ENCODE assay signal across 8 cellular contexts in genomic region chr22:20418211-20418788, GRCh38. TPM values are rescaled to one million over a fixed set of nuclear protein-coding genes. Genes with fewer than 3 reads are reported as not detected.
DNase-seq lines count a peak whose midpoint lies in the region; ATAC-seq and TF ChIP-seq lines count a peak whose summit lies in the region.

No MANE protein-coding gene starts in this region.

- H3K27me3 ChIP-seq in colonic mucosa: no peaks in the 10 kb centered on the region

- TF ChIP-seq CTCF in 22Rv1 (IDR thresholded peaks at IDR 0.05) (peak; percentile 94), GM13976 (IDR thresholded peaks at IDR 0.05; ENCODE audit: borderline replicate concordance, control extremely low read depth, extremely low read depth, insufficient read depth, missing control alignments) (peak; percentile 73), colonic mucosa (IDR thresholded peaks at IDR 0.05) (peak; percentile 80)

- in situ Hi-C loops in GM13976 (cut with MboI; ENCODE audit: low sequenced_read_pairs, unreplicated experiment): no loop called here

- H3K9me3 ChIP-seq in colonic mucosa: no peaks in the 10 kb centered on the region

- no peak for ATAC-seq in HG03097 (IDR thresholded peaks at IDR 0.05; ENCODE audit: low FRiP score, unreplicated experiment)

- peak overlapping the region in 1 of 2 donors; percentile 28 for H3K9ac ChIP-seq in colonic mucosa (ENCODE audit: low read depth in 2 of 2, low read length in 2 of 2)

- intact Hi-C loops in colonic mucosa (cut with DNase I): loop anchor here (2.0 to 10.0 kb wide), 2 partner anchors 39 to 157 kb away; no protein-coding TSS in a partner anchor

- H3K4me1 ChIP-seq in colonic mucosa: peaks cover 7% of the 10 kb centered on the region

- DNase-seq in GM13976 (ENCODE audit: low spot score) (peak; percentile 88), NCI-H345 treated with DMSO at 0.1 percent for 48 hours (lab: John Stamatoyannopoulos, UW; ENCODE audit: unreplicated experiment) (peak; percentile 44), colonic mucosa (peak; percentile 57), left kidney (ENCODE audit: low read depth, low spot score) (peak; percentile 87)
- peak; percentile 66 to 70 for DNase-seq in activated CD4-positive, alpha-beta T cell treated with anti-CD3 and anti-CD28 coated beads for 4 hours
- peak; percentile 64 to 67 for DNase-seq in stimulated activated CD4-positive, alpha-beta T cell treated with anti-CD3 and anti-CD28 coated beads, Interleukin-1b, Interleukin-23, amount 100 ng/mL, for 4 hours (ENCODE audit: low read depth in 2 of 2)

- H3K4me3 ChIP-seq in colonic mucosa: peak overlapping the region; percentile 34

- no peaks in the 10 kb centered on the region for H3K36me3 ChIP-seq in colonic mucosa

- H3K27ac ChIP-seq in 22Rv1: no peak overlapping the region
- no peak overlapping the region for H3K27ac ChIP-seq in colonic mucosa

RNA-seq across cellular contexts. Expression of gene SCARF2, which starts 19.3 kb away (rescaled TPM):
- 1 to 10 TPM in 1 of 2 donors, under 1 TPM in 1; 0.91 to 3.1 TPM for total RNA-seq in colonic mucosa

RNA-seq across cellular contexts. Expression of gene ZNF74, which starts 24.3 kb away (rescaled TPM):
- total RNA-seq in colonic mucosa: 1 to 10 TPM; 6.2 to 7.8 TPM
